8 cellular contexts compared by ENCODE assay signal in the genomic region with DNA sequence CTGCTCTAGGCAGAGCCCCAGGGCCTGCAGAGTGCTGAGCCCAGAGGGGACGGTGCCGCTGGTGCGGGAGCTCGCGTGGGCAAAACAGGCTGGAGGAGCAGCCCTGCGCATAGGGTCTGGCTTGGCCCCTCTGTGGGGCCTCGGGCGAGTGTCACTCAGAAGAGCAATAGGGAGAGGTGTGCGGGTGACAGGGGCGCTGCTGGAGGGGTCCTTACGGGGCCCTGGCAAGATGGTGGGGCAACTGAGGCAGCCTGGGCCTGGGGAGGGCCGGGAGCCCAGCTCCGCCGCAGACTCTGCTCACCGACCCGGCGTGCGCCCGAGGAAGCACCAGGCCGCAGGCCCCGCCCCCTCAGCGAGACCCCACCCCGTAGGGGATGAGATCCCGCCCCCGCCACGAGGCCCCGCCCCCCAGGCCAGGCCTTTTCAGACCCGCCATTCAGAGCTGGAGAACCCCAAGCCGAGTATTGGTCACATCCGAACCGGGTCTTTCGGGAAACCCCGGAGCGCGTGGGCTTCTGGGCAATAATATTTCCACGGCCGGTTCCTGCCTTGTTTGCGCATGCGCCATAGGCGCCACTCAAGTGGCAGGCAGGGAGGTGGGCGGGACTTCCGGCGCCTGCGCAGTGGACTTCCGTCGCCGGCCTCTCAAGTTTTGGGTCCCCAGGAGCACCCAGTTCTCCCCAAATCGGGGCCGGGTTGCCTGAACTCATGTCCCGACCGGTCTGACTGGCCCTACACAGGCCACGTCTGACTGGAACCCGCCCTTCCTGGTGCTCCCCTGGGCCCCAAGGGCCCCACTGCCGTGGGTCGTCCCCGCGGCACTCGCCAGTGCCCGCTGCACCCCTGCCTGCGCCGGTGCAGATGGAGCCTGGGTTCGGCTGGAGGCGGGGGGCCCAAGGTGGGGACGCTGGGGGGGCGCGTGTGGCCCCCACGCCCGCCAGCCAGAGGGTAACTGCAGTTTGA. TPM values are rescaled to one million over a fixed set of nuclear protein-coding genes. Genes with fewer than 3 reads are reported as not detected.
A peak's percentile ranks its signal among the peaks of the same experiment; 100 is the strongest.
DNase-seq lines count a peak whose midpoint lies in the region; ATAC-seq and TF ChIP-seq lines count a peak whose summit lies in the region.

No MANE protein-coding gene starts in this region.

- H3K4me1 ChIP-seq in SJSA1 (replicated peaks): peaks cover 27% of the 10 kb centered on the region
- H3K4me1 ChIP-seq in gastroesophageal sphincter: peaks cover 0 to 53% (median 17%) of the 10 kb centered on the region in 3 donors
- peaks cover 15 to 30% of the 10 kb centered on the region in 2 experiments for H3K4me1 ChIP-seq in neutrophil (ENCODE audit: control insufficient read depth in 1 of 2, insufficient read depth in 1 of 2, low read depth in 1 of 2, low read length in 1 of 2)

- TF ChIP-seq CTCF in HFF-Myc (IDR thresholded peaks at IDR 0.05; ENCODE audit: low read depth, low read length, missing control alignments) (no peak), gastroesophageal sphincter (IDR thresholded peaks at IDR 0.05) (no peak), neutrophil (IDR thresholded peaks at IDR 0.05) (peak; percentile 26)

- H3K27ac Mint-ChIP-seq in activated naive CD4-positive, alpha-beta T cell treated with anti-CD3 and anti-CD28 coated beads for 36 hours: no peak overlapping the region

- CTCF ChIA-PET in activated naive CD4-positive, alpha-beta T cell treated with anti-CD3 and anti-CD28 coated beads for 36 hours (lab: Charles Lee): interaction anchor here (0.7 to 2.4 kb wide), 6 partner anchors 13 to 228 kb away, joined by 3 to 17 read pairs (median 4); no protein-coding TSS in a partner anchor

- H3K4me1 Mint-ChIP-seq in activated naive CD4-positive, alpha-beta T cell treated with anti-CD3 and anti-CD28 coated beads for 36 hours (ENCODE audit: low read depth): peaks cover 8% of the 10 kb centered on the region

- H3K36me3 ChIP-seq in SJSA1: peaks cover 10% of the 10 kb centered on the region
- H3K36me3 ChIP-seq in gastroesophageal sphincter: no peaks in the 10 kb centered on the region
- peaks cover 2% of the 10 kb centered on the region for H3K36me3 ChIP-seq in neutrophil

- no peaks in the 10 kb centered on the region; the same call in 1 of the 2 replicates for H3K27me3 ChIP-seq in SJSA1 (replicated peaks)
- H3K27me3 ChIP-seq in gastroesophageal sphincter: peaks cover 24% of the 10 kb centered on the region
- peaks cover 75% of the 10 kb centered on the region for H3K27me3 ChIP-seq in neutrophil

- no peak for TF ChIP-seq EP300 in gastroesophageal sphincter (IDR thresholded peaks at IDR 0.05)

- DNase-seq in GM04503 (ENCODE audit: low read depth) (peak; percentile 86), HFF-Myc (ENCODE audit: extremely low read depth, low read depth) (peak; percentile 97), MV-4-11 (lab: John Stamatoyannopoulos, UW) (peak; percentile 99), SJSA1 (ENCODE audit: low read depth in 1 of 2, low spot score in 2 of 2) (peak; percentile 88 to 98), substantia nigra (lab: John Stamatoyannopoulos, UW) (peak; percentile 83 to 98 (median 96))
- DNase-seq in activated naive CD4-positive, alpha-beta T cell treated with anti-CD3 and anti-CD28 coated beads for 36 hours: peak; percentile 99

- intact Hi-C loops in activated naive CD4-positive, alpha-beta T cell treated with anti-CD3 and anti-CD28 coated beads for 36 hours (cut with micrococcal nuclease): loop anchor here (1.0 to 10.0 kb wide), 9 partner anchors 18 to 339 kb away; partner anchors contain the start of genes ANAPC2, MAN1B1, NDOR1 and NELFB

- peaks cover 2% of the 10 kb centered on the region for H3K27me3 Mint-ChIP-seq in activated naive CD4-positive, alpha-beta T cell treated with anti-CD3 and anti-CD28 coated beads for 36 hours (ENCODE audit: low read depth)

- H3K4me3 Mint-ChIP-seq in activated naive CD4-positive, alpha-beta T cell treated with anti-CD3 and anti-CD28 coated beads for 36 hours: peak overlapping the region; percentile 85

- H3K4me3 ChIP-seq in HFF-Myc (replicated peaks; ENCODE audit: low read depth, low read length) (peak overlapping the region; percentile 74), SJSA1 (peak overlapping the region; percentile 82), gastroesophageal sphincter (peak overlapping the region; percentile 64 to 79), neutrophil (ENCODE audit: low read depth in 1 of 2, low read length in 1 of 2) (peak overlapping the region; percentile 84 to 94)

- H3K36me3 Mint-ChIP-seq in activated naive CD4-positive, alpha-beta T cell treated with anti-CD3 and anti-CD28 coated beads for 36 hours (ENCODE audit: low read depth): no peaks in the 10 kb centered on the region

- H3K9me3 Mint-ChIP-seq in activated naive CD4-positive, alpha-beta T cell treated with anti-CD3 and anti-CD28 coated beads for 36 hours: no peaks in the 10 kb centered on the region

- ATAC-seq in gastroesophageal sphincter: peak; percentile 94

- 0% methylated on average over 1 of the region's 68 CpGs; no CpG with 5 or more reads in 1 of the 2 donors for WGBS in gastroesophageal sphincter (ENCODE audit: low coverage in 1 of 2), 2 donors

- H3K27ac ChIP-seq in SJSA1 (peak overlapping the region; percentile 50), gastroesophageal sphincter (peak overlapping the region; percentile 75 to 94 (median 90)), neutrophil (peak overlapping the region; percentile 87), substantia nigra (ENCODE audit: low read depth, low read length, poor library complexity, severe bottlenecking) (peak overlapping the region; percentile 93)

- H3K9me3 ChIP-seq in SJSA1 (replicated peaks) (no peaks in the 10 kb centered on the region), gastroesophageal sphincter (no peaks in the 10 kb centered on the region), neutrophil (no peaks in the 10 kb centered on the region)

- peak; percentile 30 to 51 for TF ChIP-seq POLR2A in gastroesophageal sphincter (IDR thresholded peaks at IDR 0.05)

RNA-seq across cellular contexts. Expression of gene RNF208, which starts 1.3 kb away (rescaled TPM):
- not detected in 2 replicates for total RNA-seq in SJSA1 (2014; rRNA removed; shearing (Covaris generic))
- 1 to 10 TPM; 4.9 to 5.0 TPM for total RNA-seq in activated naive CD4-positive, alpha-beta T cell treated with anti-CD3 and anti-CD28 coated beads for 36 hours
- total RNA-seq in gastroesophageal sphincter: 1 to 10 TPM in 3 of 4 donors, not detected in 1; 1.6 to 5.3 (median 3.1) TPM

RNA-seq across cellular contexts. Expression of gene CYSRT1, which starts 1.6 kb away (rescaled TPM):
- 0.24 TPM in 1 of 2 replicates, not detected in the other for total RNA-seq in SJSA1 (2014; rRNA removed; shearing (Covaris generic))
- under 1 TPM; 0.17 to 0.26 TPM for total RNA-seq in activated naive CD4-positive, alpha-beta T cell treated with anti-CD3 and anti-CD28 coated beads for 36 hours
- 1 to 10 TPM in 2 of 4 donors, not detected in 2; 1.1 to 5.8 TPM for total RNA-seq in gastroesophageal sphincter

RNA-seq across cellular contexts. Expression of gene RNF224, which starts 3.9 kb away (rescaled TPM):
- not detected in 2 replicates for total RNA-seq in SJSA1 (2014; rRNA removed; shearing (Covaris generic))
- not detected for total RNA-seq in activated naive CD4-positive, alpha-beta T cell treated with anti-CD3 and anti-CD28 coated beads for 36 hours
- total RNA-seq in gastroesophageal sphincter: under 1 TPM in 1 of 4 donors, not detected in 3; 0.57 TPM

RNA-seq across cellular contexts. Expression of gene SLC34A3, which starts 7.3 kb away (rescaled TPM):
- not detected in 2 replicates for total RNA-seq in SJSA1 (2014; rRNA removed; shearing (Covaris generic))
- not detected for total RNA-seq in activated naive CD4-positive, alpha-beta T cell treated with anti-CD3 and anti-CD28 coated beads for 36 hours
- total RNA-seq in gastroesophageal sphincter: not detected

RNA-seq across cellular contexts. Expression of gene TUBB4B, which starts 17.7 kb away (rescaled TPM):
- 229 and 232 TPM in 2 replicates for total RNA-seq in SJSA1 (2014; rRNA removed; shearing (Covaris generic))
- total RNA-seq in activated naive CD4-positive, alpha-beta T cell treated with anti-CD3 and anti-CD28 coated beads for 36 hours: 100 to 1,000 TPM; 193 to 196 TPM
- 100 to 1,000 TPM; 220 to 488 (median 265) TPM for total RNA-seq in gastroesophageal sphincter

Comparison
In these comparisons a context has a peak if more than half of its experiments do, and no peak if none do; other contexts are left out.
1. Peak in every context shown above with its lines: DNase-seq, ATAC-seq, H3K4me3 ChIP-seq and H3K27ac ChIP-seq.